2 cellular contexts compared by ENCODE assay signal in the genomic region with DNA sequence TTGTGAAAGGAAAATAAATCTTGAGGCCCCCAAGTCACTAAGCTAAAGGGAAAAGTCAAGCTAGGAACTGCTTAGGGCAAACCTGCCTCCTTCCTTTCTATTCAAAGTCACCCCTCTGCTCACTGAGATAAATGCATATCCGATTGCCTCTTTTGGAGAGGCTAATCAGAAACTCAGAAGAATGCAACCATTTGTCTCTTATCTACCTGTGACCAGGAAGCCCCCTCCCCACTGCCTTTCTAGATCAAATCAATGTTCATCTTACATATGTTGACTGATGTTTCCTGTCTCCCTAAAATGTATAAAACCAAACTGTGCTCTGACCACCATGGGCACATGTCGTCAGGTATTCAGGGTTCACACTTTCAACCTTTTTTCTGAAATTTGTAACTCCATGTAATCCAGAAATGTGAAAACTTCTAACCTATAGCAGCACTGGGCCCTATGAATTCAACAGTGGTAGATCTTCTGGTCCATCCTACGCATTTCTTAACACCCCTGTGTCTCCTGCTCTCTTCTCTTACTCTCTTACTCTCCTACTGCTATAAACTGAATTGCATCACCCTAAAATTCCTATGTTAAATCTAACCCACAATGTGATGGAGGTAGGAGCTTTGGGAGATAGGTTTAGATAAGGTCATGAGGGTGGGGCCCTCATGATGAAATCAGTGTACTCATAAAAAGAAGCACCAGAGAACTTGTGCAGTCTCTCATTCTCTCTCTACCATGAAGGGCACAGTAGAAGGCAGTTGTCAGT.
TF ChIP-seq lines count a peak whose summit lies in the region.

No MANE protein-coding gene starts in this region.

TF ChIP-seq in HEK293, 187 proteins besides CTCF, POLR2A, EP300 and RAD21:
- TF ChIP-seq SETDB1 (IDR thresholded peaks at IDR 0.05; ENCODE audit: insufficient read length, low read length) (peak; percentile 18), ZNF221 (tag by site-specific recombination; IDR thresholded peaks at IDR 0.05; ENCODE audit: borderline replicate concordance) (no peak), ZNF571 (tag by site-specific recombination; IDR thresholded peaks at IDR 0.05) (no peak), KLF7 (tag by site-specific recombination; IDR thresholded peaks at IDR 0.05; ENCODE audit: borderline replicate concordance) (peak; percentile 36; the same call in 1 of the 2 replicates)

TF ChIP-seq in H1, 55 proteins besides CTCF, POLR2A, EP300 and RAD21:
- peak; percentile 71; the same call in 1 of the 2 replicates for TF ChIP-seq CEBPB (IDR thresholded peaks at IDR 0.05; ENCODE audit: low read depth, low read length)
- no peak for TF ChIP-seq SIRT6 (IDR thresholded peaks at IDR 0.05; ENCODE audit: low read length)
